19 cellular contexts compared by ENCODE assay signal in the genomic region with DNA sequence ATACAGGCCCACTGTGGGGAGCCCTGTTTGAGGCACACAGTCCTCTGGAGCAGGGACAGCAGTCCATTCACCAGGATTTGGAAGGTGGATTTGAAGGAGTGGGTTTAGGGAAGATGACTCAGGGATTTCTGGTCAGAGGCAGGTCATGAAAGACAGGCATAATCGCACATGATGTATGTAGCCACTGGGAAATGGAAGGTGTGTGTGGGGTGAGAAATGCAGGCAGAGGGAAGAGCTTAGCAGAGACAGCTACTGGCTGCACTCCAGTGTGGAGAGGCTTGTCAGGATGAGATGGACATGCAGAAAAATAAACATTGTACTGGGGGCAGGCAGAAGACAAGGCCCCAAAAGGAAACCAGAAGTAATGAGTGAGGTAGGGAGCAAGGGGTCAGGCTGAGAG.
DNase-seq lines count a peak whose midpoint lies in the region; ATAC-seq and TF ChIP-seq lines count a peak whose summit lies in the region.
"Had no signal": no experiment of that assay in that cellular context is flagged by ENCODE, and none has a peak within 500 bp of the region (broad histone marks: within the 10 kb centered on the region; RNA-seq: fewer than 3 reads in every experiment).

No MANE protein-coding gene starts in this region.

- no peak overlapping the region for H2BK120ac ChIP-seq in mesenchymal stem cell (ENCODE audit: low read depth, low read length)

- H3K9ac ChIP-seq in DND-41 (ENCODE audit: low read depth, low read length) = peak overlapping the region; percentile 30
- H3K9ac ChIP-seq in fibroblast of lung (ENCODE audit: insufficient read depth, low read length) = no peak overlapping the region
- H3K9ac ChIP-seq in mesenchymal stem cell (ENCODE audit: low read length) = no peak overlapping the region

- H2BK12ac ChIP-seq in mesenchymal stem cell (ENCODE audit: low read length in 2 of 2) = no peak overlapping the region

- H3K4me3 ChIP-seq in DND-41 (ENCODE audit: low read depth in 1 of 2, low read length in 2 of 2) (no peak overlapping the region), fibroblast of lung (replicated peaks in 1 of 4; ENCODE audit: control extremely low read depth in 1 of 4, insufficient read depth in 1 of 4, low read depth in 3 of 4, low read length in 4 of 4) (no peak overlapping the region), mesenchymal stem cell (ENCODE audit: insufficient read depth in 1 of 2, low read depth in 1 of 2, low read length in 2 of 2) (no peak overlapping the region), Peyer's patch (no peak overlapping the region)
- H3K4me3 ChIP-seq: heart right ventricle had no signal

- peaks cover 79% of the 10 kb centered on the region for H3K36me3 ChIP-seq in DND-41 (ENCODE audit: insufficient read depth, low read length)
- no peaks in the 10 kb centered on the region for H3K36me3 ChIP-seq in fibroblast of lung (ENCODE audit: control insufficient read depth, insufficient read depth, low read length)
- H3K36me3 ChIP-seq in mesenchymal stem cell (ENCODE audit: control insufficient read depth in 1 of 2, insufficient read depth in 2 of 2, low read depth in 1 of 2, low read length in 2 of 2) = peaks cover 3 to 27% of the 10 kb centered on the region in 2 experiments
- H3K36me3 ChIP-seq in Peyer's patch = no peaks in the 10 kb centered on the region

- H3K27ac ChIP-seq in DND-41 (ENCODE audit: low read length) (peak overlapping the region; percentile 100), fibroblast of lung (ENCODE audit: insufficient read depth, low read length) (no peak overlapping the region), mesenchymal stem cell (ENCODE audit: low read length, poor library complexity, severe bottlenecking) (no peak overlapping the region), Peyer's patch (no peak overlapping the region)
- H3K27ac ChIP-seq: C4-2B, heart right ventricle had no signal

- H3K4me1 ChIP-seq in DND-41 (ENCODE audit: insufficient read depth, low read length) (peaks cover 100% of the 10 kb centered on the region), fibroblast of lung (ENCODE audit: control insufficient read depth, extremely low read depth, insufficient read depth, low read length) (no peaks in the 10 kb centered on the region), mesenchymal stem cell (ENCODE audit: control insufficient read depth, insufficient read depth, low read depth, low read length) (peaks cover 1% of the 10 kb centered on the region), Peyer's patch (no peaks in the 10 kb centered on the region)
- H3K4me1 ChIP-seq: heart right ventricle had no signal

- no peak overlapping the region for H3K14ac ChIP-seq in mesenchymal stem cell (ENCODE audit: low read length in 2 of 2)

- no peak for TF ChIP-seq CTCF in DND-41 (IDR thresholded peaks at IDR 0.05; ENCODE audit: borderline replicate concordance, extremely low read depth, low read length, poor library complexity, severe bottlenecking)
- TF ChIP-seq CTCF in fibroblast of lung (conservative IDR thresholded peaks at IDR 0.05 in 1 of 2, IDR thresholded peaks at IDR 0.05 in 1 of 2; ENCODE audit: low read depth in 1 of 2, low read length in 2 of 2) = no peak
- no peak for TF ChIP-seq CTCF in Peyer's patch (IDR thresholded peaks at IDR 0.05)

- H2BK15ac ChIP-seq in mesenchymal stem cell (ENCODE audit: low read depth, poor library complexity, severe bottlenecking) = no peak overlapping the region

- WGBS in mesenchymal stem cell = 32% methylated on average over 1 of the region's 1 CpG

- no peak overlapping the region for H2AK5ac ChIP-seq in mesenchymal stem cell (ENCODE audit: low read length, severe bottlenecking)

- peaks cover 9% of the 10 kb centered on the region for H3K79me1 ChIP-seq in mesenchymal stem cell (replicated peaks; ENCODE audit: low read length, poor library complexity, severe bottlenecking)

- H3K18ac ChIP-seq in mesenchymal stem cell (ENCODE audit: low read depth in 1 of 2, low read length in 2 of 2) = peak overlapping the region in 1 of 2 experiments; percentile 8

- H2BK5ac ChIP-seq in mesenchymal stem cell (ENCODE audit: low read depth, low read length, poor library complexity, severe bottlenecking) = no peak overlapping the region

- no peak overlapping the region for H3K23ac ChIP-seq in mesenchymal stem cell (ENCODE audit: low read length in 2 of 2)

- H3K4ac ChIP-seq in mesenchymal stem cell (ENCODE audit: low read depth in 1 of 2, low read length in 2 of 2) = no peak overlapping the region

- H4K20me1 ChIP-seq in DND-41 (ENCODE audit: insufficient read depth, low read length) (no peaks in the 10 kb centered on the region), fibroblast of lung (ENCODE audit: control insufficient read depth, extremely low read depth, insufficient read depth, low read length) (no peaks in the 10 kb centered on the region)

- H3K79me2 ChIP-seq in DND-41 (ENCODE audit: insufficient read depth, low read length) (peaks cover 100% of the 10 kb centered on the region), fibroblast of lung (ENCODE audit: control insufficient read depth, insufficient read depth, low read length) (no peaks in the 10 kb centered on the region)

- H3K27me3 ChIP-seq in DND-41 (ENCODE audit: insufficient read depth, low read length, poor library complexity) (no peaks in the 10 kb centered on the region), fibroblast of lung (ENCODE audit: control insufficient read depth, insufficient read depth, low read length) (no peaks in the 10 kb centered on the region), mesenchymal stem cell (ENCODE audit: control insufficient read depth in 1 of 2, insufficient read depth in 1 of 2, low read length in 2 of 2) (no peaks in the 10 kb centered on the region), Peyer's patch (no peaks in the 10 kb centered on the region)
- H3K27me3 ChIP-seq: heart right ventricle had no signal

- no peak for ATAC-seq in DND-41 (ENCODE audit: insufficient read depth, low read depth)
- ATAC-seq in GM18520 (IDR thresholded peaks at IDR 0.05; ENCODE audit: unreplicated experiment) = no peak
- ATAC-seq: heart right ventricle; natural killer cell treated with Interleukin-12 subunit alpha and Interleukin-12 subunit beta and Interleukin-15 and Interleukin-18, amount 100 ng/mL, for 72 hours had no signal

- H3K4me2 ChIP-seq in DND-41 (ENCODE audit: insufficient read depth, low read length) = peak overlapping the region; percentile 14
- no peak overlapping the region for H3K4me2 ChIP-seq in fibroblast of lung (ENCODE audit: extremely low read depth, insufficient read depth, low read length)
- H3K4me2 ChIP-seq in mesenchymal stem cell (ENCODE audit: low read length, poor library complexity, severe bottlenecking) = no peak overlapping the region

- H2AFZ ChIP-seq in DND-41 (ENCODE audit: low read depth, low read length) (no peak overlapping the region), fibroblast of lung (ENCODE audit: low read length) (no peak overlapping the region), mesenchymal stem cell (ENCODE audit: low read depth, low read length) (no peak overlapping the region)

- no peak overlapping the region for H4K8ac ChIP-seq in mesenchymal stem cell (ENCODE audit: low read length)

- DNase-seq in DND-41 (no peak), M059J (ENCODE audit: low read depth) (peak; percentile 58), fibroblast of lung (ENCODE audit: low read depth in 2 of 2) (peak; percentile 11 to 54), mesenchymal stem cell (peak; percentile 16), NCI-H1105 (lab: John Stamatoyannopoulos, UW) (no peak), Peyer's patch (no peak), NCI-H1417 (lab: John Stamatoyannopoulos, UW) (no peak)
- DNase-seq: activated CD4-positive, alpha-beta T cell treated with anti-CD3 and anti-CD28 coated beads, Interleukin-2, amount 50 U/mL, for 4 hours; activated effector memory CD4-positive, alpha-beta T cell treated with anti-CD3 and anti-CD28 coated beads, Interleukin-2, amount 50 U/mL, for 16 hours; DMS 273 treated with DMSO at 0.1 percent for 48 hours; heart right ventricle; NCI-H1092 treated with DMSO at 0.1 percent for 48 hours; NCI-H69; SIG-M5; stimulated activated CD4-positive, alpha-beta T cell treated with anti-CD3 and anti-CD28 coated beads, Interleukin-2, amount 100 ng/mL, for 24 hours; T-helper 1 cell had no signal

- H4K91ac ChIP-seq in mesenchymal stem cell (ENCODE audit: low read length) = no peak overlapping the region

- no peaks in the 10 kb centered on the region for H3K9me3 ChIP-seq in DND-41 (ENCODE audit: insufficient read depth, low read length, severe bottlenecking)
- no peaks in the 10 kb centered on the region for H3K9me3 ChIP-seq in fibroblast of lung (ENCODE audit: control insufficient read depth, insufficient read depth, low read depth, low read length)
- H3K9me3 ChIP-seq in mesenchymal stem cell (ENCODE audit: control insufficient read depth, low read length) = no peaks in the 10 kb centered on the region
- H3K9me3 ChIP-seq in Peyer's patch = no peaks in the 10 kb centered on the region
- H3K9me3 ChIP-seq: heart right ventricle had no signal

- no peak for TF ChIP-seq POLR2A in Peyer's patch (IDR thresholded peaks at IDR 0.05)

Comparison
In these comparisons a context has a peak if more than half of its experiments do, and no peak if none do; other contexts are left out.
1. DNase-seq: peak in M059J (single experiment), fibroblast of lung (2 of 2) and mesenchymal stem cell (single experiment); none in DND-41 (single experiment), NCI-H1105 (single experiment), Peyer's patch (0 of 3) and NCI-H1417 (0 of 3).